8 cellular contexts compared by ENCODE assay signal in genomic region chr2:209577376-209578357, GRCh38.
DNase-seq lines count a peak whose midpoint lies in the region; ATAC-seq and TF ChIP-seq lines count a peak whose summit lies in the region.

No MANE protein-coding gene starts in this region.

- no peak overlapping the region for H3K27ac Mint-ChIP-seq in HFFc6
- peak overlapping the region; percentile 95 for H3K27ac Mint-ChIP-seq in glutamatergic neuron (ENCODE audit: unreplicated experiment)

- no peaks in the 10 kb centered on the region for H3K27me3 Mint-ChIP-seq in HFFc6 (ENCODE audit: insufficient read depth)
- peaks cover 6% of the 10 kb centered on the region for H3K27me3 Mint-ChIP-seq in glutamatergic neuron (ENCODE audit: unreplicated experiment)

- H3K4me1 Mint-ChIP-seq in HFFc6 (ENCODE audit: low read depth) (peaks cover 9% of the 10 kb centered on the region; the same call in 1 of the 2 replicates), glutamatergic neuron (ENCODE audit: low read depth, unreplicated experiment) (peaks cover 33% of the 10 kb centered on the region)

- TF ChIP-seq CTCF in AG09319 (IDR thresholded peaks at IDR 0.05; ENCODE audit: low read depth, low read length) (peak; percentile 31), HFFc6 (IDR thresholded peaks at IDR 0.05) (peak; percentile 87), glutamatergic neuron (IDR thresholded peaks at IDR 0.05; ENCODE audit: partially characterized antibody, unreplicated experiment) (peak; percentile 87)

- no peaks in the 10 kb centered on the region for H3K36me3 Mint-ChIP-seq in HFFc6 (ENCODE audit: low read depth)
- H3K36me3 Mint-ChIP-seq in glutamatergic neuron (ENCODE audit: unreplicated experiment): no peaks in the 10 kb centered on the region

- H3K4me3 Mint-ChIP-seq in HFFc6 (no peak overlapping the region), glutamatergic neuron (ENCODE audit: unreplicated experiment) (peak overlapping the region; percentile 61)

- ATAC-seq in GM21360 (IDR thresholded peaks at IDR 0.05; ENCODE audit: unreplicated experiment) (no peak), HG03457 (IDR thresholded peaks at IDR 0.05; ENCODE audit: unreplicated experiment) (no peak), HG02938 (IDR thresholded peaks at IDR 0.05; ENCODE audit: unreplicated experiment) (no peak)

- no peaks in the 10 kb centered on the region for H3K9me3 Mint-ChIP-seq in HFFc6
- H3K9me3 Mint-ChIP-seq in glutamatergic neuron (ENCODE audit: unreplicated experiment): peaks cover 11% of the 10 kb centered on the region

- DNase-seq in AG09319 (ENCODE audit: extremely low read depth, low read depth): no peak
- DNase-seq in HFFc6: peak; percentile 13
- peak; percentile 45 for DNase-seq in RPMI8226
- no peak for DNase-seq in glutamatergic neuron
- DNase-seq in nucleus accumbens (lab: John Stamatoyannopoulos, UW): no peak

Comparison
In these comparisons a context has a peak if more than half of its experiments do, and no peak if none do; other contexts are left out.
1. DNase-seq: peak in HFFc6 (single experiment) and RPMI8226 (single experiment); none in AG09319 (single experiment), glutamatergic neuron (single experiment) and nucleus accumbens (0 of 56).
2. CTCF ChIP-seq: peak in every context shown above with its lines; median percentile 87 in HFFc6; 87 in glutamatergic neuron; 31 in AG09319.